In genomic region chr7:101216860-101217387, GRCh38 we compare ENCODE assay signal across 8 cellular contexts. TPM values are rescaled to one million over a fixed set of nuclear protein-coding genes. Genes with fewer than 3 reads are reported as not detected.
DNase-seq lines count a peak whose midpoint lies in the region; ATAC-seq and TF ChIP-seq lines count a peak whose summit lies in the region.

No MANE protein-coding gene starts in this region.

- peak overlapping the region; percentile 68 for H3K4me3 ChIP-seq in epithelial cell of proximal tubule (ENCODE audit: low read depth, low read length)

- no peaks in the 10 kb centered on the region for H3K9me3 Mint-ChIP-seq in HFFc6

- DNase-seq in HFFc6: no peak
- peak; percentile 37 for DNase-seq in RPMI7951 (ENCODE audit: low read depth)
- DNase-seq in epithelial cell of proximal tubule (ENCODE audit: low read depth): no peak
- DNase-seq in omental fat pad (ENCODE audit: low spot score): no peak
- DNase-seq in AG20443 (ENCODE audit: low spot score): no peak
- DNase-seq in NCI-H146 treated with DMSO at 0.1 percent for 48 hours (lab: John Stamatoyannopoulos, UW; ENCODE audit: unreplicated experiment): no peak
- DNase-seq in hippocampal formation (lab: John Stamatoyannopoulos, UW): no peak

- H3K36me3 Mint-ChIP-seq in HFFc6 (ENCODE audit: low read depth): peaks cover 10% of the 10 kb centered on the region

- peaks cover 4% of the 10 kb centered on the region; the same call in 1 of the 2 replicates for H3K27me3 Mint-ChIP-seq in HFFc6 (ENCODE audit: insufficient read depth)

- peak overlapping the region; percentile 98 for H3K4me3 Mint-ChIP-seq in HFFc6

- H3K4me1 Mint-ChIP-seq in HFFc6 (ENCODE audit: low read depth): peaks cover 41% of the 10 kb centered on the region

- TF ChIP-seq CTCF in HFFc6 (IDR thresholded peaks at IDR 0.05): no peak
- peak; percentile 20 for TF ChIP-seq CTCF in epithelial cell of proximal tubule (conservative IDR thresholded peaks at IDR 0.05; ENCODE audit: low read depth, low read length)
- no peak for TF ChIP-seq CTCF in omental fat pad (IDR thresholded peaks at IDR 0.05)

- peak overlapping the region; percentile 95 for H3K27ac Mint-ChIP-seq in HFFc6

- ATAC-seq in GM18511 (IDR thresholded peaks at IDR 0.05; ENCODE audit: unreplicated experiment): peak; percentile 10
- peak; percentile 16 for ATAC-seq in omental fat pad (ENCODE audit: low FRiP score)

RNA-seq across cellular contexts. Expression of gene PLOD3, which starts 0.5 kb away (rescaled TPM):
- total RNA-seq in HFFc6 (2021; fragmentation: NEBNext Ultra II Directional; extraction: Animal tissue kit (Norgen Biotek cat#: 25700)): 100 to 1,000 TPM; 128 to 179 (median 140) TPM
- total RNA-seq in RPMI7951 (2014; rRNA removed; shearing (Covaris generic)): 141 and 167 TPM in 2 replicates
- total RNA-seq in epithelial cell of proximal tubule: 75.0 and 78.3 TPM in 2 replicates
- 10 to 100 TPM; 41.1 to 68.5 (median 51.6) TPM for total RNA-seq in omental fat pad

RNA-seq across cellular contexts. Expression of gene ZNHIT1, which starts 1.0 kb away (rescaled TPM):
- total RNA-seq in HFFc6 (2021; fragmentation: NEBNext Ultra II Directional; extraction: Animal tissue kit (Norgen Biotek cat#: 25700)): 100 to 1,000 TPM in 2 of 6 experiments, 10 to 100 TPM in 4; 88.9 to 113 (median 94.0) TPM
- total RNA-seq in RPMI7951 (2014; rRNA removed; shearing (Covaris generic)): 121 and 160 TPM in 2 replicates
- total RNA-seq in epithelial cell of proximal tubule: 119 and 129 TPM in 2 replicates
- total RNA-seq in omental fat pad: 100 to 1,000 TPM in 1 of 4 donors, 10 to 100 TPM in 3; 54.6 to 113 (median 77.1) TPM

RNA-seq across cellular contexts. Expression of gene MOGAT3, which starts 16.1 kb away (rescaled TPM):
- total RNA-seq in HFFc6 (2021; fragmentation: NEBNext Ultra II Directional; extraction: Animal tissue kit (Norgen Biotek cat#: 25700)): not detected
- total RNA-seq in RPMI7951 (2014; rRNA removed; shearing (Covaris generic)): not detected in 2 replicates
- total RNA-seq in epithelial cell of proximal tubule: not detected in 2 replicates
- not detected for total RNA-seq in omental fat pad

RNA-seq across cellular contexts. Expression of gene CLDN15, which starts 20.7 kb away (rescaled TPM):
- 1 to 10 TPM; 2.0 to 3.5 (median 2.9) TPM for total RNA-seq in HFFc6 (2021; fragmentation: NEBNext Ultra II Directional; extraction: Animal tissue kit (Norgen Biotek cat#: 25700))
- 0.36 and 0.49 TPM in 2 replicates for total RNA-seq in RPMI7951 (2014; rRNA removed; shearing (Covaris generic))
- total RNA-seq in epithelial cell of proximal tubule (1.9 and 3.3 TPM in 2 replicates), omental fat pad (100 to 1,000 TPM in 1 of 4 donors, 10 to 100 TPM in 3; 43.3 to 280 (median 60.5) TPM)

RNA-seq across cellular contexts. Expression of gene FIS1, which starts 28.0 kb away (rescaled TPM):
- total RNA-seq in HFFc6 (2021; fragmentation: NEBNext Ultra II Directional; extraction: Animal tissue kit (Norgen Biotek cat#: 25700)): 100 to 1,000 TPM; 160 to 220 (median 192) TPM
- 239 and 343 TPM in 2 replicates for total RNA-seq in RPMI7951 (2014; rRNA removed; shearing (Covaris generic))
- total RNA-seq in epithelial cell of proximal tubule (189 and 215 TPM in 2 replicates), omental fat pad (100 to 1,000 TPM; 243 to 384 (median 344) TPM)
